Comparison of ENCODE assay signal across 12 cellular contexts in the genomic region with DNA sequence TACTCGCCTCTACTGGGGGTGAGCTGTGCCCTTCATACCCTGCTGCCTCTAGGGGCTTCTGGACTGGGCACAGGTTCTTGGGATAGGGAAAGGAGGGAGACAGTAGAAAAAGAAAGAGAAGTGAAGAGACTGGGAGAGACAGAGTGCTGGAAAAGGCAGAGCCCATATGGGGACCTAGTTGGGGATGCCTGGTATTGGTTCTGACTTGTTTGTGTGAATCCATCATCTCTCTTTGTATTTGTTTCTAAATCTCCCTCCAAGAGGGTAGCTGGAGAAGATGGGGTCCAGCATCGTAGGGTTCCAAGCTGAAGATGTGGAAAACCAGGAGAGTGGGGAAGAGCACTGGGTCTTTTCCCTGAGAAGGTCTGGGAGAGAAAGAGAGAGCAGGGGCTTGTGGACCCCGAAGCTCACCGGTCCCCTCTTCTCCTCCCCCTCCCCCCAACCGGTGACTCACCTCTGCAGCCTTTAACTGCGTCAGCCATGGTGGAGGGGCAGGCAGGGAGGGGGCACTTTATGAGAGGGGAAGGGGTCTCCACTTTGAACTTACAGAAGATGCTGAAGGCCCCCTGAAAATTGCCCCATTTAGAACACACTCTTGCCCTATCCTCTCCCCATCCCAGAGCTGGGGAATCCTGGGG. TPM values are rescaled to one million over a fixed set of nuclear protein-coding genes. Genes with fewer than 3 reads are reported as not detected.
A peak's percentile ranks its signal among the peaks of the same experiment; 100 is the strongest.
DNase-seq lines count a peak whose midpoint lies in the region; ATAC-seq, FAIRE-seq and TF ChIP-seq lines count a peak whose summit lies in the region.
"Had no signal": no experiment of that assay in that cellular context is flagged by ENCODE, and none has a peak within 500 bp of the region (broad histone marks: within the 10 kb centered on the region; RNA-seq: fewer than 3 reads in every experiment).

No MANE protein-coding gene starts in this region.

- H2BK120ac ChIP-seq in trophoblast cell (ENCODE audit: insufficient read depth, low read length, poor library complexity): no peak overlapping the region

- no peak overlapping the region for H3K14ac ChIP-seq in trophoblast cell (ENCODE audit: low read length)

- POLR2A ChIA-PET in CD8-positive, alpha-beta memory T cell (lab: Charles Lee): no interaction called here

- H3K27ac ChIP-seq in GM23338 (ENCODE audit: low read depth): no peak overlapping the region
- no peak overlapping the region for H3K27ac ChIP-seq in keratinocyte (ENCODE audit: control insufficient read depth, insufficient read depth, low read length)
- no peak overlapping the region for H3K27ac ChIP-seq in CD8-positive, alpha-beta memory T cell (ENCODE audit: low read depth, low read length)
- no peak overlapping the region for H3K27ac ChIP-seq in trophoblast cell (ENCODE audit: low read depth, low read length)
- no peak overlapping the region for H3K27ac ChIP-seq in neural progenitor cell
- H3K27ac ChIP-seq: gastroesophageal sphincter, Peyer's patch, tibial nerve had no signal

- no peak overlapping the region for H3K23ac ChIP-seq in trophoblast cell (ENCODE audit: low read length)

- no peak overlapping the region for H4K12ac ChIP-seq in trophoblast cell (ENCODE audit: low read depth, low read length)

- H3K36me3 Mint-ChIP-seq in GM23338 (ENCODE audit: low read depth): no peaks in the 10 kb centered on the region; the same call in 2 of the 3 replicates
- H3K36me3 Mint-ChIP-seq in CD8-positive, alpha-beta memory T cell: no peaks in the 10 kb centered on the region
- H3K36me3 Mint-ChIP-seq in neural progenitor cell: no peaks in the 10 kb centered on the region

- H3K4me1 Mint-ChIP-seq in GM23338 (peaks cover 60% of the 10 kb centered on the region), neural progenitor cell (peaks cover 66% of the 10 kb centered on the region)
- H3K4me1 Mint-ChIP-seq in CD8-positive, alpha-beta memory T cell: peaks cover 45 to 77% (median 53%) of the 10 kb centered on the region in 3 donors

- CTCF ChIA-PET in CD8-positive, alpha-beta memory T cell (lab: Charles Lee): interaction anchor here (0.9 to 1.3 kb wide), 4 partner anchors 22 to 99 kb away, joined by 3 to 9 read pairs (median 4); no protein-coding TSS in a partner anchor

- H4K20me1 ChIP-seq in GM23338 (replicated peaks; ENCODE audit: insufficient read depth) (peaks cover 10% of the 10 kb centered on the region; the same call in 1 of the 2 replicates), keratinocyte (ENCODE audit: control insufficient read depth, extremely low read depth, insufficient read depth, low read length) (peaks cover 3% of the 10 kb centered on the region), neural progenitor cell (ENCODE audit: low read depth) (peaks cover 78% of the 10 kb centered on the region)

- H3K9me2 ChIP-seq in GM23338 (ENCODE audit: insufficient read depth): no peaks in the 10 kb centered on the region

- H3K9me1 ChIP-seq in keratinocyte (ENCODE audit: control insufficient read depth, extremely low read depth, insufficient read depth, low read length): no peaks in the 10 kb centered on the region

- FAIRE-seq in keratinocyte (lab: Jason Lieb, UNC): no peak

- no peak overlapping the region for H2BK12ac ChIP-seq in trophoblast cell (ENCODE audit: low read length)

- H4K91ac ChIP-seq in trophoblast cell (ENCODE audit: low read depth, low read length): no peak overlapping the region

- H3K79me2 ChIP-seq in GM23338 (replicated peaks; ENCODE audit: insufficient read depth) (no peaks in the 10 kb centered on the region), keratinocyte (ENCODE audit: control insufficient read depth, insufficient read depth, low read length) (no peaks in the 10 kb centered on the region), trophoblast cell (ENCODE audit: control insufficient read depth, insufficient read depth, low read length, poor library complexity) (no peaks in the 10 kb centered on the region), neural progenitor cell (ENCODE audit: low read depth) (no peaks in the 10 kb centered on the region)

- H2AFZ ChIP-seq in GM23338 (no peak overlapping the region), keratinocyte (ENCODE audit: control insufficient read depth, low read length) (no peak overlapping the region), trophoblast cell (ENCODE audit: insufficient read depth, low read length, poor library complexity) (no peak overlapping the region), neural progenitor cell (replicated peaks) (no peak overlapping the region)

- H3K79me1 ChIP-seq in trophoblast cell (ENCODE audit: low read length): no peaks in the 10 kb centered on the region

- H3K4ac ChIP-seq in trophoblast cell (ENCODE audit: low read depth, low read length): no peak overlapping the region

- H3K9me3 ChIP-seq in keratinocyte (ENCODE audit: control insufficient read depth, low read depth, low read length) (no peaks in the 10 kb centered on the region), trophoblast cell (ENCODE audit: insufficient read depth, low read depth, low read length) (peaks cover 4% of the 10 kb centered on the region), neural progenitor cell (ENCODE audit: low read depth) (no peaks in the 10 kb centered on the region)
- H3K9me3 ChIP-seq in CD8-positive, alpha-beta memory T cell (ENCODE audit: low read length): no peaks in the 10 kb centered on the region
- H3K9me3 ChIP-seq: gastroesophageal sphincter, tibial nerve had no signal

- no peak overlapping the region for H4K8ac ChIP-seq in trophoblast cell (ENCODE audit: low read depth, low read length)

- H3F3A ChIP-seq in GM23338 (replicated peaks; ENCODE audit: low read depth) (peaks cover 21% of the 10 kb centered on the region; the same call in 1 of the 2 replicates), neural progenitor cell (ENCODE audit: low read depth) (peaks cover 15% of the 10 kb centered on the region)

- H3K27me3 ChIP-seq in GM23338 (ENCODE audit: insufficient read depth) (peaks cover 94% of the 10 kb centered on the region), keratinocyte (ENCODE audit: control insufficient read depth, extremely low read depth, insufficient read depth, low read length) (peaks cover 87% of the 10 kb centered on the region), trophoblast cell (ENCODE audit: insufficient read depth, low read length) (peaks cover 46% of the 10 kb centered on the region), neural progenitor cell (peaks cover 100% of the 10 kb centered on the region)
- H3K27me3 ChIP-seq in CD8-positive, alpha-beta memory T cell (ENCODE audit: insufficient read depth, low read length, poor library complexity, severe bottlenecking): peaks cover 90% of the 10 kb centered on the region

- ATAC-seq in GM23338: no peak
- ATAC-seq: gastroesophageal sphincter had no signal

- H3K4me1 ChIP-seq in GM23338 (ENCODE audit: insufficient read depth) (peaks cover 67% of the 10 kb centered on the region), keratinocyte (ENCODE audit: control insufficient read depth, extremely low read depth, insufficient read depth, low read length) (peaks cover 37% of the 10 kb centered on the region), trophoblast cell (ENCODE audit: control insufficient read depth in 1 of 2, insufficient read depth in 2 of 2, low read length in 2 of 2) (peaks cover 42 to 52% of the 10 kb centered on the region in 2 experiments), neural progenitor cell (peaks cover 52% of the 10 kb centered on the region)
- peaks cover 67% of the 10 kb centered on the region for H3K4me1 ChIP-seq in CD8-positive, alpha-beta memory T cell (ENCODE audit: insufficient read depth, low read length)

- DNase-seq in GM23338 (ENCODE audit: low spot score): peak; percentile 58
- DNase-seq in M059J (ENCODE audit: low read depth): peak; percentile 16
- no peak for DNase-seq in keratinocyte (ENCODE audit: low read depth, low spot score)
- no peak for DNase-seq in CD8-positive, alpha-beta memory T cell
- no peak for DNase-seq in trophoblast cell
- no peak for DNase-seq in neural progenitor cell (ENCODE audit: low spot score)
- DNase-seq: NCI-H1105, Peyer's patch had no signal

- H3K4me3 ChIP-seq in GM23338: peak overlapping the region; percentile 76
- H3K4me3 ChIP-seq in keratinocyte (ENCODE audit: control insufficient read depth in 2 of 3, extremely low read depth in 1 of 3, insufficient read depth in 2 of 3, low read depth in 1 of 3, low read length in 3 of 3): no peak overlapping the region
- H3K4me3 ChIP-seq in CD8-positive, alpha-beta memory T cell (ENCODE audit: low read length): no peak overlapping the region
- no peak overlapping the region for H3K4me3 ChIP-seq in trophoblast cell (ENCODE audit: low read depth, low read length)
- H3K4me3 ChIP-seq in neural progenitor cell: no peak overlapping the region
- H3K4me3 ChIP-seq: gastroesophageal sphincter, Peyer's patch, tibial nerve had no signal

- H3K27ac Mint-ChIP-seq in GM23338 (no peak overlapping the region), neural progenitor cell (no peak overlapping the region)
- H3K27ac Mint-ChIP-seq in CD8-positive, alpha-beta memory T cell: peak overlapping the region in 1 of 8 donors; percentile 71

- no peak overlapping the region for H2AK5ac ChIP-seq in trophoblast cell (ENCODE audit: low read length)

- H2BK5ac ChIP-seq in trophoblast cell (ENCODE audit: low read depth, low read length, poor library complexity): no peak overlapping the region

- TF ChIP-seq CTCF in GM23338 (conservative IDR thresholded peaks at IDR 0.05; ENCODE audit: low read depth in 2 of 2) (no peak), keratinocyte (optimal IDR thresholded peaks at IDR 0.05 in 1 of 3, IDR thresholded peaks at IDR 0.05 in 1 of 3, conservative IDR thresholded peaks at IDR 0.05 in 1 of 3; ENCODE audit: extremely low read depth in 1 of 3, insufficient read depth in 2 of 3, low read length in 3 of 3) (no peak), neural progenitor cell (IDR thresholded peaks at IDR 0.05) (no peak)

- H3K36me3 ChIP-seq in GM23338 (ENCODE audit: insufficient read depth): no peaks in the 10 kb centered on the region
- no peaks in the 10 kb centered on the region for H3K36me3 ChIP-seq in keratinocyte (ENCODE audit: control insufficient read depth in 2 of 2, extremely low read depth in 1 of 2, insufficient read depth in 2 of 2, low read length in 2 of 2)
- H3K36me3 ChIP-seq in CD8-positive, alpha-beta memory T cell (ENCODE audit: insufficient read depth, low read length): no peaks in the 10 kb centered on the region
- no peaks in the 10 kb centered on the region for H3K36me3 ChIP-seq in trophoblast cell (ENCODE audit: control insufficient read depth in 1 of 2, insufficient read depth in 2 of 2, low read length in 2 of 2)
- no peaks in the 10 kb centered on the region for H3K36me3 ChIP-seq in neural progenitor cell
- H3K36me3 ChIP-seq: gastroesophageal sphincter, Peyer's patch, tibial nerve had no signal

- H3K9ac ChIP-seq in keratinocyte (ENCODE audit: control insufficient read depth, extremely low read depth, insufficient read depth, low read length): no peak overlapping the region
- no peak overlapping the region for H3K9ac ChIP-seq in trophoblast cell (ENCODE audit: low read length)
- no peak overlapping the region for H3K9ac ChIP-seq in neural progenitor cell

- H3K4me3 Mint-ChIP-seq in GM23338 (peak overlapping the region; percentile 78), neural progenitor cell (no peak overlapping the region)
- H3K4me3 Mint-ChIP-seq in CD8-positive, alpha-beta memory T cell: peak overlapping the region in 2 of 7 donors; percentile 37 to 79

- WGBS in trophoblast cell (ENCODE audit: extremely low coverage, insufficient coverage, insufficient read length): no CpG with 5 or more reads among the region's 6 CpGs

- H3K27me3 Mint-ChIP-seq in GM23338 (ENCODE audit: insufficient read depth, low read depth, poor library complexity) (peaks cover 92% of the 10 kb centered on the region), neural progenitor cell (ENCODE audit: insufficient read depth, low read depth) (peaks cover 78% of the 10 kb centered on the region)
- H3K27me3 Mint-ChIP-seq in CD8-positive, alpha-beta memory T cell: peaks cover 76 to 79% of the 10 kb centered on the region in 2 donors

- H3K9me3 Mint-ChIP-seq in GM23338 (no peaks in the 10 kb centered on the region; the same call in 1 of the 3 replicates), neural progenitor cell (no peaks in the 10 kb centered on the region)
- H3K9me3 Mint-ChIP-seq in CD8-positive, alpha-beta memory T cell: peaks cover 0 to 4% (median 0%) of the 10 kb centered on the region in 5 donors

- dilution Hi-C loops in keratinocyte (cut with MboI; ENCODE audit: extremely low pct_ligation_motif_present, low sequenced_read_pairs): no loop called here

- peak overlapping the region; percentile 98 for H3K4me2 ChIP-seq in GM23338
- peak overlapping the region; percentile 66 for H3K4me2 ChIP-seq in keratinocyte (ENCODE audit: control insufficient read depth, extremely low read depth, insufficient read depth, low read depth, low read length)
- no peak overlapping the region for H3K4me2 ChIP-seq in trophoblast cell (ENCODE audit: low read length)
- H3K4me2 ChIP-seq in neural progenitor cell: no peak overlapping the region

- no peak overlapping the region for H3K18ac ChIP-seq in trophoblast cell (ENCODE audit: low read length)

RNA-seq across cellular contexts. Expression of gene VGF, which starts 3.2 kb away (rescaled TPM):
- 3.3 and 4.4 TPM in 2 replicates for total RNA-seq in GM23338 (2014; rRNA removed; shearing (Covaris generic))
- polyA plus RNA-seq in GM23338 (2016; fragmentation: Nextera tagmentation; extraction: Ambion mirVana) (2.6 and 3.0 TPM in 2 replicates), keratinocyte (0.04 to 0.06 TPM in 2 of 3 replicates, not detected in the other)
- 0.20 TPM in 1 of 2 replicates, not detected in the other for total RNA-seq in M059J (2014; rRNA removed; shearing (Covaris generic))
- 0.16 TPM for polyA plus RNA-seq in keratinocyte (2011; ENCODE audit: low read depth)
- 0.12 TPM in 1 of 2 replicates, not detected in the other for polyA plus RNA-seq in keratinocyte (2011; cell fraction: cytosol; rRNA removed)
- polyA plus RNA-seq in keratinocyte (2011; cell fraction: nucleus; rRNA removed): 0.13 TPM in 1 of 2 replicates, not detected in the other
- 0.15 and 0.55 TPM in 2 replicates for polyA plus RNA-seq in keratinocyte (2012; ENCODE audit: low replicate concordance)
- polyA minus RNA-seq in keratinocyte: not detected in 3 replicates
- not detected for polyA minus RNA-seq in keratinocyte (2011; cell fraction: cytosol; rRNA and poly(A)+ RNA removed)
- not detected in 2 replicates for polyA minus RNA-seq in keratinocyte (2011; cell fraction: nucleus; rRNA and poly(A)+ RNA removed)
- total RNA-seq in CD8-positive, alpha-beta memory T cell: under 1 TPM; 0.13 to 0.16 TPM
- polyA plus RNA-seq in CD8-positive, alpha-beta memory T cell: not detected
- polyA plus RNA-seq in trophoblast cell (2013): 6.3 and 7.2 TPM in 2 replicates
- 0.65 and 1.6 TPM in 2 replicates for total RNA-seq in neural progenitor cell (ENCODE audit: low replicate concordance)
- total RNA-seq: skeletal muscle tissue had no signal

RNA-seq across cellular contexts. Expression of gene NAT16, which starts 11.6 kb away (rescaled TPM):
- total RNA-seq in GM23338 (2014; rRNA removed; shearing (Covaris generic)): 0.21 TPM in 1 of 2 replicates, not detected in the other
- polyA plus RNA-seq in GM23338 (2016; fragmentation: Nextera tagmentation; extraction: Ambion mirVana): 0.31 and 0.57 TPM in 2 replicates
- total RNA-seq in M059J (2014; rRNA removed; shearing (Covaris generic)): 0.12 TPM in 1 of 2 replicates, not detected in the other
- polyA plus RNA-seq in keratinocyte: not detected in 3 replicates
- not detected for polyA plus RNA-seq in keratinocyte (2011; ENCODE audit: low read depth)
- polyA plus RNA-seq in keratinocyte (2011; cell fraction: cytosol; rRNA removed): not detected in 2 replicates
- polyA plus RNA-seq in keratinocyte (2011; cell fraction: nucleus; rRNA removed): not detected in 2 replicates
- polyA plus RNA-seq in keratinocyte (2012; ENCODE audit: low replicate concordance): not detected in 2 replicates
- not detected in 3 replicates for polyA minus RNA-seq in keratinocyte
- not detected for polyA minus RNA-seq in keratinocyte (2011; cell fraction: cytosol; rRNA and poly(A)+ RNA removed)
- polyA minus RNA-seq in keratinocyte (2011; cell fraction: nucleus; rRNA and poly(A)+ RNA removed): not detected in 2 replicates
- total RNA-seq in CD8-positive, alpha-beta memory T cell: not detected
- not detected for polyA plus RNA-seq in CD8-positive, alpha-beta memory T cell
- not detected in 2 replicates for polyA plus RNA-seq in trophoblast cell (2013)
- 0.28 TPM in 1 of 2 replicates, not detected in the other for total RNA-seq in neural progenitor cell (ENCODE audit: low replicate concordance)
- total RNA-seq: gastroesophageal sphincter; skeletal muscle tissue; T-helper 2 cell treated with Interferon-gamma antibody and Interleukin-4, amounts not matched to agents 100 ng/mL and 5 ng/mL, for 36 hours; tibial nerve had no signal

RNA-seq across cellular contexts. Expression of gene AP1S1, which starts 14.3 kb away (rescaled TPM):
- total RNA-seq in GM23338 (2014; rRNA removed; shearing (Covaris generic)): 60.6 and 62.9 TPM in 2 replicates
- polyA plus RNA-seq in GM23338 (2016; fragmentation: Nextera tagmentation; extraction: Ambion mirVana): 11.5 and 12.2 TPM in 2 replicates
- 97.2 and 106 TPM in 2 replicates for total RNA-seq in M059J (2014; rRNA removed; shearing (Covaris generic))
- 279 to 310 TPM (median 289 TPM) in 3 replicates for polyA plus RNA-seq in keratinocyte
- 177 TPM for polyA plus RNA-seq in keratinocyte (2011; ENCODE audit: low read depth)
- polyA plus RNA-seq in keratinocyte (2011; cell fraction: cytosol; rRNA removed): 272 and 352 TPM in 2 replicates
- 191 and 237 TPM in 2 replicates for polyA plus RNA-seq in keratinocyte (2011; cell fraction: nucleus; rRNA removed)
- 194 and 251 TPM in 2 replicates for polyA plus RNA-seq in keratinocyte (2012; ENCODE audit: low replicate concordance)
- 89.4 to 186 TPM (median 148 TPM) in 3 replicates for polyA minus RNA-seq in keratinocyte
- 164 TPM for polyA minus RNA-seq in keratinocyte (2011; cell fraction: cytosol; rRNA and poly(A)+ RNA removed)
- polyA minus RNA-seq in keratinocyte (2011; cell fraction: nucleus; rRNA and poly(A)+ RNA removed): 32.7 and 46.5 TPM in 2 replicates
- 10 to 100 TPM; 42.6 to 43.6 TPM for total RNA-seq in CD8-positive, alpha-beta memory T cell
- 4.4 TPM for polyA plus RNA-seq in CD8-positive, alpha-beta memory T cell
- 59.2 and 61.3 TPM in 2 replicates for polyA plus RNA-seq in trophoblast cell (2013)
- 74.4 and 94.2 TPM in 2 replicates for total RNA-seq in neural progenitor cell (ENCODE audit: low replicate concordance)

RNA-seq across cellular contexts. Expression of gene MOGAT3, which starts 32.3 kb away (rescaled TPM):
- total RNA-seq in GM23338 (2014; rRNA removed; shearing (Covaris generic)): 0.85 TPM in 1 of 2 replicates, not detected in the other
- polyA plus RNA-seq in GM23338 (2016; fragmentation: Nextera tagmentation; extraction: Ambion mirVana) (0.21 and 0.44 TPM in 2 replicates), keratinocyte (not detected in 3 replicates)
- not detected in 2 replicates for total RNA-seq in M059J (2014; rRNA removed; shearing (Covaris generic))
- polyA plus RNA-seq in keratinocyte (2011; ENCODE audit: low read depth): not detected
- polyA plus RNA-seq in keratinocyte (2011; cell fraction: cytosol; rRNA removed): not detected in 2 replicates
- not detected in 2 replicates for polyA plus RNA-seq in keratinocyte (2011; cell fraction: nucleus; rRNA removed)
- polyA plus RNA-seq in keratinocyte (2012; ENCODE audit: low replicate concordance): not detected in 2 replicates
- not detected in 3 replicates for polyA minus RNA-seq in keratinocyte
- not detected for polyA minus RNA-seq in keratinocyte (2011; cell fraction: cytosol; rRNA and poly(A)+ RNA removed)
- polyA minus RNA-seq in keratinocyte (2011; cell fraction: nucleus; rRNA and poly(A)+ RNA removed): not detected in 2 replicates
- not detected for total RNA-seq in CD8-positive, alpha-beta memory T cell
- not detected for polyA plus RNA-seq in CD8-positive, alpha-beta memory T cell
- polyA plus RNA-seq in trophoblast cell (2013): 0.04 TPM in 1 of 2 replicates, not detected in the other
- not detected in 2 replicates for total RNA-seq in neural progenitor cell (ENCODE audit: low replicate concordance)
- total RNA-seq: gastroesophageal sphincter; skeletal muscle tissue; T-helper 2 cell treated with Interferon-gamma antibody and Interleukin-4, amounts not matched to agents 100 ng/mL and 5 ng/mL, for 36 hours; tibial nerve had no signal

RNA-seq across cellular contexts. Expression of gene SERPINE1, which starts 41.6 kb away (rescaled TPM):
- total RNA-seq in GM23338 (2014; rRNA removed; shearing (Covaris generic)): 0.97 and 2.0 TPM in 2 replicates
- polyA plus RNA-seq in GM23338 (2016; fragmentation: Nextera tagmentation; extraction: Ambion mirVana) (0.63 and 1.2 TPM in 2 replicates), keratinocyte (522 to 820 TPM (median 808 TPM) in 3 replicates)
- 102 and 119 TPM in 2 replicates for total RNA-seq in M059J (2014; rRNA removed; shearing (Covaris generic))
- polyA plus RNA-seq in keratinocyte (2011; ENCODE audit: low read depth): 34.7 TPM
- polyA plus RNA-seq in keratinocyte (2011; cell fraction: cytosol; rRNA removed): 285 and 359 TPM in 2 replicates
- 835 and 1,052 TPM in 2 replicates for polyA plus RNA-seq in keratinocyte (2011; cell fraction: nucleus; rRNA removed)
- 93.7 and 469 TPM in 2 replicates for polyA plus RNA-seq in keratinocyte (2012; ENCODE audit: low replicate concordance)
- 678 to 1,056 TPM (median 837 TPM) in 3 replicates for polyA minus RNA-seq in keratinocyte
- 628 TPM for polyA minus RNA-seq in keratinocyte (2011; cell fraction: cytosol; rRNA and poly(A)+ RNA removed)
- 723 and 866 TPM in 2 replicates for polyA minus RNA-seq in keratinocyte (2011; cell fraction: nucleus; rRNA and poly(A)+ RNA removed)
- total RNA-seq in CD8-positive, alpha-beta memory T cell: under 1 TPM; 0.31 to 0.44 TPM
- polyA plus RNA-seq in CD8-positive, alpha-beta memory T cell: not detected
- 148 and 173 TPM in 2 replicates for polyA plus RNA-seq in trophoblast cell (2013)
- total RNA-seq in neural progenitor cell (ENCODE audit: low replicate concordance): 0.03 TPM in 1 of 2 replicates, not detected in the other

Comparison
In these comparisons a context has a peak if more than half of its experiments do, and no peak if none do; other contexts are left out.
1. DNase-seq: peak in GM23338 (single experiment) and M059J (single experiment); none in keratinocyte (single experiment), CD8-positive, alpha-beta memory T cell (0 of 5), trophoblast cell (0 of 2) and neural progenitor cell (single experiment).
2. H3K4me2 ChIP-seq: peak in GM23338 (single experiment) and keratinocyte (single experiment); none in trophoblast cell (single experiment) and neural progenitor cell (single experiment).